ENCODE assay signal across 8 cellular contexts in genomic region chr5:128084228-128085167, GRCh38. TPM values are rescaled to one million over a fixed set of nuclear protein-coding genes. Genes with fewer than 3 reads are reported as not detected.
DNase-seq lines count a peak whose midpoint lies in the region; ATAC-seq and TF ChIP-seq lines count a peak whose summit lies in the region.

No MANE protein-coding gene starts in this region.

- H3K4me2 ChIP-seq in OCI-LY3 (ENCODE audit: low read length), result peak overlapping the region; percentile 98

- no peak overlapping the region for H2AFZ ChIP-seq in OCI-LY3 (ENCODE audit: low read depth, low read length)
- H2AFZ ChIP-seq in neuron (ENCODE audit: low read depth, low read length), result peak overlapping the region; percentile 86

- TF ChIP-seq POLR2A in testis (IDR thresholded peaks at IDR 0.05), result no peak

- peaks cover 16% of the 10 kb centered on the region for H4K20me1 ChIP-seq in OCI-LY3 (ENCODE audit: insufficient read depth, low read length)

- H3K36me3 ChIP-seq in OCI-LY3 (replicated peaks; ENCODE audit: low read depth, low read length) (peaks cover 12% of the 10 kb centered on the region), neuron (ENCODE audit: insufficient read depth, low read length) (no peaks in the 10 kb centered on the region), testis (ENCODE audit: low read depth, missing control alignments) (no peaks in the 10 kb centered on the region)

- 0 to 2% methylated on average over 30 to 68 of the region's 71 CpGs for WGBS in testis, 2 donors

- ATAC-seq in HG02981 (IDR thresholded peaks at IDR 0.05; ENCODE audit: unreplicated experiment) (peak; percentile 6), foreskin keratinocyte (peak; percentile 16)

- intact Hi-C loops in testis (cut with DNase I; ENCODE audit: low total_unique reads), result no loop called here

- TF ChIP-seq CTCF in OCI-LY3 (IDR thresholded peaks at IDR 0.05; ENCODE audit: low read depth, low read length) (no peak), foreskin keratinocyte (conservative IDR thresholded peaks at IDR 0.05) (no peak), testis (IDR thresholded peaks at IDR 0.05) (no peak)

- peak overlapping the region; percentile 97 for H3K9ac ChIP-seq in OCI-LY3 (ENCODE audit: low read length)

- H3K4me1 ChIP-seq in OCI-LY3 (ENCODE audit: low read length) (peaks cover 24% of the 10 kb centered on the region), foreskin keratinocyte (peaks cover 17% of the 10 kb centered on the region), neuron (ENCODE audit: insufficient read depth, low read length) (peaks cover 19% of the 10 kb centered on the region), testis (peaks cover 6% of the 10 kb centered on the region)

- DNase-seq in NCI-H2227 (lab: John Stamatoyannopoulos, UW; ENCODE audit: unreplicated experiment), result peak; percentile 29
- no peak for DNase-seq in NCI-H2227 treated with DMSO at 0.1 percent for 48 hours (lab: John Stamatoyannopoulos, UW)
- peak; percentile 40 for DNase-seq in activated effector memory CD4-positive, alpha-beta T cell treated with Interleukin-2 at 50 U/mL for 16 hours
- peak; percentile 28 to 44 for DNase-seq in foreskin keratinocyte
- DNase-seq in testis, result peak; percentile 48

- H3K27me3 ChIP-seq in OCI-LY3 (ENCODE audit: low read depth, low read length) (no peaks in the 10 kb centered on the region), foreskin keratinocyte (no peaks in the 10 kb centered on the region), neuron (ENCODE audit: insufficient read depth, low read length) (no peaks in the 10 kb centered on the region), testis (no peaks in the 10 kb centered on the region)

- H3K79me2 ChIP-seq in OCI-LY3 (ENCODE audit: low read length), result peaks cover 82% of the 10 kb centered on the region

- H3K27ac ChIP-seq in OCI-LY3 (ENCODE audit: low read length) (no peak overlapping the region), foreskin keratinocyte (no peak overlapping the region), testis (peak overlapping the region in 1 of 2 donors; percentile 93)

- H3K9me3 ChIP-seq in OCI-LY3 (ENCODE audit: insufficient read depth, low read length) (no peaks in the 10 kb centered on the region), neuron (ENCODE audit: low read length) (no peaks in the 10 kb centered on the region), testis (no peaks in the 10 kb centered on the region)

- peak overlapping the region; percentile 98 for H3K4me3 ChIP-seq in OCI-LY3 (ENCODE audit: low read length)
- peak overlapping the region; percentile 88 for H3K4me3 ChIP-seq in neuron (ENCODE audit: low read length)
- H3K4me3 ChIP-seq in testis, result peak overlapping the region; percentile 90 to 92

RNA-seq across cellular contexts. Expression of gene SLC12A2, which starts 0.9 kb away (rescaled TPM):
- total RNA-seq in foreskin keratinocyte (19.4 and 23.0 TPM in 2 replicates), testis (10 to 100 TPM; 33.0 to 40.3 TPM)
- polyA plus RNA-seq in foreskin keratinocyte (2.6 and 3.3 TPM in 2 replicates), testis (ENCODE audit: insufficient read depth, low read depth, low replicate concordance) (27.8 TPM)
